In the genomic region with DNA sequence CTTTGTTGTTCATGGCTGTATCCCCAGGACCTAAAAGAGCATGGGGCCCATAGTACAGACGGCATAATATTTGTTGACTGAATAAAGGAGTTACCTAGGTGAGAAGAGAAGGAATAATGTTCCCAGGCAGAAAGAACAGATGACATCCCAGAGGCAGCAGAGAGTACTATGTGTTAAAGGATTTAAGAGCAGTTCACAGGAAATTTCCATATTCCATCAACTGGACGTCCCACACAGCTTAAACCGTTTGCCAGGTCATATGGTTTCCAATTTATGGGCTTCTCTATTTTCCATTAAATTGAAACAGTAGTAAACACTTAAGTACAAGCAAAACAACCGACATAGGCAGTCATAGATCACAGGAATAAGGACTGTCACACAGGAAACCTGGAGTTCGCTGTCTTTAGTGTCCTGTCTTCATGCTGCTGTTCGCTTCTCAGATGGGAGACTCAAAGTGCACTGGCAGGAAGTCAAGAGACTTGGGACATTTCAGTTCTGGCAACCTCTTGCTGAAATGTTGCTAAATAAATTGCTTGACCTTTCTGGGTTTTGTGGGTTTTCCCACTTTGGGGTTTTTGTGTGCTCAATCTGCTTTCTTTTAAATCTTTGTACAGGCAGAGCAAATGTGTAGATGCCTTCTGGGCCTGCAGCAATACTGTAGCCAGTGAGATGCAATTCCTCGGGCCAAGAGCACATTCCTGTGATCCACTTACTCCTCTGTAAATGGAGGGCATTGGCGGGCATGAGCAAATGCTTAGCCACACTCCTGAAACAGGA, we compare ENCODE assay signal across 14 cellular contexts. TPM values are rescaled to one million over a fixed set of nuclear protein-coding genes. Genes with fewer than 3 reads are reported as not detected.
DNase-seq lines count a peak whose midpoint lies in the region; ATAC-seq and TF ChIP-seq lines count a peak whose summit lies in the region.
"Had no signal": no experiment of that assay in that cellular context is flagged by ENCODE, and none has a peak within 500 bp of the region (broad histone marks: within the 10 kb centered on the region; RNA-seq: fewer than 3 reads in every experiment).

No MANE protein-coding gene starts in this region.

- intact Hi-C loops in left lung (cut with DNase I) = no loop called here

- no peaks in the 10 kb centered on the region for H3K36me3 Mint-ChIP-seq in activated CD8-positive, alpha-beta memory T cell treated with anti-CD3 and anti-CD28 coated beads, Interleukin-2, amount 10 ng/mL, durations not matched to agents 7 days and 5 days
- H3K36me3 Mint-ChIP-seq: CD8-positive, alpha-beta memory T cell had no signal

- DNase-seq in GM03348 (ENCODE audit: low spot score) = peak; percentile 38
- peak; percentile 64 for DNase-seq in adipocyte (ENCODE audit: low read depth)
- no peak for DNase-seq in left lung
- peak; percentile 10 for DNase-seq in stromal cell of bone marrow (ENCODE audit: low read depth)
- DNase-seq in activated T-cell treated with anti-CD3 and anti-CD28 coated beads, Interleukin-2, amount 50 U/mL, for 1 hour = no peak
- no peak for DNase-seq in Ammon's horn (ENCODE audit: low spot score)
- DNase-seq in T1000 (lab: John Stamatoyannopoulos, UW) = no peak
- no peak for DNase-seq in activated CD8-positive, alpha-beta memory T cell treated with anti-CD3 and anti-CD28 coated beads, Interleukin-2, amount 10 ng/mL, durations not matched to agents 7 days and 5 days
- DNase-seq: CD8-positive, alpha-beta memory T cell; NCI-H510A had no signal

- peaks cover 19% of the 10 kb centered on the region for H3K27me3 Mint-ChIP-seq in activated CD8-positive, alpha-beta memory T cell treated with anti-CD3 and anti-CD28 coated beads, Interleukin-2, amount 10 ng/mL, durations not matched to agents 7 days and 5 days

- no peak overlapping the region for H3K9ac ChIP-seq in adipocyte (ENCODE audit: low read length)
- H3K9ac ChIP-seq: BLaER1 treated with 17β-estradiol and CSF1 and Interleukin-3, amounts not matched to agents 10 nM and 100 nM; KMS-11 had no signal

- H3K36me3 ChIP-seq in adipocyte (ENCODE audit: control insufficient read depth, insufficient read depth, low read length, severe bottlenecking) (no peaks in the 10 kb centered on the region), left lung (no peaks in the 10 kb centered on the region)
- H3K36me3 ChIP-seq: BLaER1 treated with 17β-estradiol and CSF1 and Interleukin-3, amounts not matched to agents 10 nM and 100 nM had no signal

- H3K9me3 Mint-ChIP-seq in activated CD8-positive, alpha-beta memory T cell treated with anti-CD3 and anti-CD28 coated beads, Interleukin-2, amount 10 ng/mL, durations not matched to agents 7 days and 5 days (ENCODE audit: low read depth) = no peaks in the 10 kb centered on the region

- H3K4me3 ChIP-seq in adipocyte (ENCODE audit: low read length) = no peak overlapping the region
- H3K4me3 ChIP-seq in left lung = no peak overlapping the region
- H3K4me3 ChIP-seq: BLaER1 treated with 17β-estradiol and CSF1 and Interleukin-3, amounts not matched to agents 10 nM and 100 nM had no signal

- no peak overlapping the region for H3K4me3 Mint-ChIP-seq in activated CD8-positive, alpha-beta memory T cell treated with anti-CD3 and anti-CD28 coated beads, Interleukin-2, amount 10 ng/mL, durations not matched to agents 7 days and 5 days
- H3K4me3 Mint-ChIP-seq: CD8-positive, alpha-beta memory T cell had no signal

- no peak for TF ChIP-seq CTCF in left lung (IDR thresholded peaks at IDR 0.05)

- no peak overlapping the region for H3K27ac ChIP-seq in left lung
- H3K27ac ChIP-seq: BLaER1 treated with 17β-estradiol and CSF1 and Interleukin-3, amounts not matched to agents 10 nM and 100 nM; KMS-11 had no signal

- peak; percentile 85 for ATAC-seq in left lung
- no peak for ATAC-seq in activated CD8-positive, alpha-beta memory T cell treated with anti-CD3 and anti-CD28 coated beads, Interleukin-2, amount 10 ng/mL, durations not matched to agents 7 days and 5 days
- ATAC-seq: HCT116, Right ventricle myocardium inferior had no signal

- CTCF ChIA-PET in activated CD8-positive, alpha-beta memory T cell treated with anti-CD3 and anti-CD28 coated beads, Interleukin-2, amount 10 ng/mL, durations not matched to agents 7 days and 5 days (lab: Charles Lee) = no interaction called here

- no peaks in the 10 kb centered on the region for H3K4me1 Mint-ChIP-seq in activated CD8-positive, alpha-beta memory T cell treated with anti-CD3 and anti-CD28 coated beads, Interleukin-2, amount 10 ng/mL, durations not matched to agents 7 days and 5 days

- H3K27ac Mint-ChIP-seq in activated CD8-positive, alpha-beta memory T cell treated with anti-CD3 and anti-CD28 coated beads, Interleukin-2, amount 10 ng/mL, durations not matched to agents 7 days and 5 days = no peak overlapping the region
- H3K27ac Mint-ChIP-seq: CD8-positive, alpha-beta memory T cell had no signal

- H3K4me1 ChIP-seq in adipocyte (ENCODE audit: control insufficient read depth, insufficient read depth, low read length) = peaks cover 14% of the 10 kb centered on the region
- peaks cover 5 to 8% of the 10 kb centered on the region in 2 donors for H3K4me1 ChIP-seq in left lung

- H3K27me3 ChIP-seq in adipocyte (replicated peaks; ENCODE audit: control insufficient read depth, insufficient read depth, low read length) = peaks cover 33% of the 10 kb centered on the region
- H3K27me3 ChIP-seq in left lung = peaks cover 2 to 20% of the 10 kb centered on the region in 2 donors
- H3K27me3 ChIP-seq: BLaER1 treated with 17β-estradiol and CSF1 and Interleukin-3, amounts not matched to agents 10 nM and 100 nM had no signal

- H3K9me3 ChIP-seq in adipocyte (ENCODE audit: control insufficient read depth, low read length) (no peaks in the 10 kb centered on the region), left lung (no peaks in the 10 kb centered on the region)
- H3K9me3 ChIP-seq: BLaER1 treated with 17β-estradiol and CSF1 and Interleukin-3, amounts not matched to agents 10 nM and 100 nM had no signal

RNA-seq across cellular contexts. Expression of a gene that starts 5.8 kb away (rescaled TPM):
- total RNA-seq in left lung = 10 to 100 TPM; 40.3 to 77.7 TPM
- total RNA-seq in activated CD8-positive, alpha-beta memory T cell treated with anti-CD3 and anti-CD28 coated beads, Interleukin-2, amount 10 ng/mL, durations not matched to agents 7 days and 5 days = not detected
- total RNA-seq: CD8-positive, alpha-beta memory T cell had no signal

Comparison
In these comparisons a context has a peak if more than half of its experiments do, and no peak if none do; other contexts are left out.
1. DNase-seq: peak in GM03348 (single experiment), adipocyte (single experiment) and stromal cell of bone marrow (single experiment); none in left lung (0 of 2), activated T-cell treated with anti-CD3 and anti-CD28 coated beads, Interleukin-2, amount 50 U/mL, for 1 hour (single experiment), Ammon's horn (single experiment), T1000 (single experiment) and activated CD8-positive, alpha-beta memory T cell treated with anti-CD3 and anti-CD28 coated beads, Interleukin-2, amount 10 ng/mL, durations not matched to agents 7 days and 5 days (single experiment).
2. RNA of a gene that starts 5.8 kb away (total RNA-seq): 40.3 to 77.7 TPM in left lung; not detected in activated CD8-positive, alpha-beta memory T cell treated with anti-CD3 and anti-CD28 coated beads, Interleukin-2, amount 10 ng/mL, durations not matched to agents 7 days and 5 days; every median in the first group is over 10 times any median in the second.